ENCODE assay signal across 8 cellular contexts in the genomic region with DNA sequence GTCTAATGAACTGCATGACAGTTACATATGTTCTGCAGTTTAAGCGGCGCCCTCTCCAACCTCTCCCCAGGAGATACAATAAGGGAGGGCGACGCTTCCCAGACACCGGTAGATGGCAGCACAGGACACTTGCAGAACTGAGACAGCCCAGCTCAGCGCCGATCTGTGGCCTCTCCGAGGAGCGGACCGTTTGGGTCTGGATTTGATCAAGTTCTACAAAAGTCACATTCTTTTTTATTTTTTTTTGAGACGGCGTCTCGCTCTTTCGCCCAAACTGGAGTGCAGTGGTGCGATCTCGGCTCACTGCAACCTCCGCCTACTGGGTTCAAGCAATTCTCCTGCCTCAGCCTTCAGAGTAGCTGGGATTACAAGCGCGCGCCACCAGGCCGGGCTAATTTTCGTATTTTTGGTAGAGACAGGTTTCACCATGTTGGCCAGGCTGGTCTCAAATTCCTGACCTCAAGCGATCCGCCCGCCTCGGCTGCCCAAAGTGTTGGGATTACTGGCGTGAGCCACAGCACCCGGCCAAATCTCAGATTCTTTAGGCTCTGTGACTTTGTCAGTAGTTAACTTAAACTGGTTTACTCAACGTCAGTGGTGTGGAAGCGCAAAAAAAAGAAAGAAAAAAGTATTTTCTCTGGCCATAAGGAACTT. TPM values are rescaled to one million over a fixed set of nuclear protein-coding genes. Genes with fewer than 3 reads are reported as not detected.
DNase-seq lines count a peak whose midpoint lies in the region; ATAC-seq, FAIRE-seq and TF ChIP-seq lines count a peak whose summit lies in the region.

No MANE protein-coding gene starts in this region.

- no peaks in the 10 kb centered on the region for H3K36me3 Mint-ChIP-seq in activated B cell treated with CpG ODN at 0.5 μM for 24 hours (ENCODE audit: low read depth)
- peaks cover 7% of the 10 kb centered on the region for H3K36me3 Mint-ChIP-seq in central memory CD8-positive, alpha-beta T cell (ENCODE audit: insufficient read depth)

- H3K36me3 ChIP-seq in A673 (ENCODE audit: insufficient read depth, low read length, poor library complexity, severe bottlenecking): no peaks in the 10 kb centered on the region
- no peaks in the 10 kb centered on the region for H3K36me3 ChIP-seq in keratinocyte (ENCODE audit: control insufficient read depth in 2 of 2, extremely low read depth in 1 of 2, insufficient read depth in 2 of 2, low read length in 2 of 2)

- H3K27ac ChIP-seq in A673 (ENCODE audit: low read depth, low read length, poor library complexity, severe bottlenecking): no peak overlapping the region
- H3K27ac ChIP-seq in keratinocyte (ENCODE audit: control insufficient read depth, insufficient read depth, low read length): peak overlapping the region; percentile 49

- H3K4me3 ChIP-seq in A673 (ENCODE audit: low read depth, low read length, poor library complexity, severe bottlenecking) (peak overlapping the region; percentile 53), keratinocyte (ENCODE audit: control insufficient read depth in 2 of 3, extremely low read depth in 1 of 3, insufficient read depth in 2 of 3, low read depth in 1 of 3, low read length in 3 of 3) (peak overlapping the region in 2 of 3 experiments; percentile 82 to 84)

- dilution Hi-C loops in keratinocyte (cut with MboI; ENCODE audit: extremely low pct_ligation_motif_present, low sequenced_read_pairs): no loop called here

- intact Hi-C loops in A673 (cut with micrococcal nuclease; ENCODE audit: unreplicated experiment) (loop anchor here (1.0 to 10.0 kb wide), 7 partner anchors 142 to 540 kb away; partner anchors contain the start of genes CCDC107 and RMRP), activated B cell treated with CpG ODN at 0.5 μM for 24 hours (cut with micrococcal nuclease) (loop anchor here (1.0 to 10.0 kb wide), 17 partner anchors 14 to 1642 kb away; partner anchors contain the start of genes DNAJB5, FAM221B, NOL6 and PIGO)

- H3K9me3 Mint-ChIP-seq in activated B cell treated with CpG ODN at 0.5 μM for 24 hours: no peaks in the 10 kb centered on the region
- no peaks in the 10 kb centered on the region for H3K9me3 Mint-ChIP-seq in central memory CD8-positive, alpha-beta T cell

- peaks cover 16% of the 10 kb centered on the region for H3K79me2 ChIP-seq in keratinocyte (ENCODE audit: control insufficient read depth, insufficient read depth, low read length)

- no TSS peak for BruUV-seq in A673 (replicated peaks; lab: Mats Ljungman, UMichigan)

- H3K4me1 ChIP-seq in A673 (ENCODE audit: insufficient read depth, low read length, poor library complexity, severe bottlenecking): peaks cover 23% of the 10 kb centered on the region
- H3K4me1 ChIP-seq in keratinocyte (ENCODE audit: control insufficient read depth, extremely low read depth, insufficient read depth, low read length): peaks cover 28% of the 10 kb centered on the region

- peak; percentile 84 for FAIRE-seq in keratinocyte (lab: Jason Lieb, UNC)

- no peaks in the 10 kb centered on the region for H4K20me1 ChIP-seq in keratinocyte (ENCODE audit: control insufficient read depth, extremely low read depth, insufficient read depth, low read length)

- peaks cover 43% of the 10 kb centered on the region for H3K4me1 Mint-ChIP-seq in activated B cell treated with CpG ODN at 0.5 μM for 24 hours
- H3K4me1 Mint-ChIP-seq in central memory CD8-positive, alpha-beta T cell: peaks cover 39% of the 10 kb centered on the region

- H3K9me1 ChIP-seq in keratinocyte (ENCODE audit: control insufficient read depth, extremely low read depth, insufficient read depth, low read length): no peaks in the 10 kb centered on the region

- no peaks in the 10 kb centered on the region for H3K27me3 Mint-ChIP-seq in activated B cell treated with CpG ODN at 0.5 μM for 24 hours
- peaks cover 15% of the 10 kb centered on the region for H3K27me3 Mint-ChIP-seq in central memory CD8-positive, alpha-beta T cell

- peak overlapping the region; percentile 96 for H3K4me3 Mint-ChIP-seq in activated B cell treated with CpG ODN at 0.5 μM for 24 hours
- peak overlapping the region; percentile 88 for H3K4me3 Mint-ChIP-seq in central memory CD8-positive, alpha-beta T cell

- peak overlapping the region; percentile 92 for H2AFZ ChIP-seq in keratinocyte (ENCODE audit: control insufficient read depth, low read length)

- H3K27me3 ChIP-seq in A673 (replicated peaks; ENCODE audit: insufficient read depth, low read depth, low read length, poor library complexity) (no peaks in the 10 kb centered on the region), keratinocyte (ENCODE audit: control insufficient read depth, extremely low read depth, insufficient read depth, low read length) (no peaks in the 10 kb centered on the region)

- H3K9me3 ChIP-seq in A673 (ENCODE audit: low read depth, low read length, poor library complexity, severe bottlenecking): no peaks in the 10 kb centered on the region
- no peaks in the 10 kb centered on the region for H3K9me3 ChIP-seq in keratinocyte (ENCODE audit: control insufficient read depth, low read depth, low read length)

- DNase-seq in A673 (ENCODE audit: low spot score) (peak; percentile 95), NCI-H2227 (lab: John Stamatoyannopoulos, UW; ENCODE audit: unreplicated experiment) (peak; percentile 90), activated B cell treated with CpG ODN at 0.5 μM for 24 hours (peak; percentile 60), keratinocyte (ENCODE audit: low read depth, low spot score) (peak; percentile 67)
- peak; percentile 79 to 83 for DNase-seq in central memory CD8-positive, alpha-beta T cell (ENCODE audit: low spot score in 2 of 2)
- DNase-seq in stimulated activated CD4-positive, alpha-beta T cell treated with anti-CD3 and anti-CD28 coated beads, Interleukin-12 subunit alpha, Interleukin-12 subunit beta, amount 100 ng/mL, for 48 hours (ENCODE audit: low read depth in 2 of 3, low spot score in 1 of 3): peak; percentile 73 to 92 (median 78)

- peak; percentile 41 for ATAC-seq in GM18520 (IDR thresholded peaks at IDR 0.05; ENCODE audit: unreplicated experiment)
- peak; percentile 33 for ATAC-seq in HG03139 (IDR thresholded peaks at IDR 0.05; ENCODE audit: unreplicated experiment)
- ATAC-seq in activated B cell treated with CpG ODN at 0.5 μM for 24 hours (ENCODE audit: low read depth): peak; percentile 62
- peak; percentile 75 for ATAC-seq in central memory CD8-positive, alpha-beta T cell (replicated peaks; ENCODE audit: extremely low read depth, poor library complexity, severe bottlenecking)

- peak overlapping the region; percentile 94 for H3K27ac Mint-ChIP-seq in activated B cell treated with CpG ODN at 0.5 μM for 24 hours
- H3K27ac Mint-ChIP-seq in central memory CD8-positive, alpha-beta T cell (ENCODE audit: low read depth): peak overlapping the region; percentile 94

- peak overlapping the region; percentile 99 for H3K4me2 ChIP-seq in keratinocyte (ENCODE audit: control insufficient read depth, extremely low read depth, insufficient read depth, low read depth, low read length)

- H3K9ac ChIP-seq in keratinocyte (ENCODE audit: control insufficient read depth, extremely low read depth, insufficient read depth, low read length): peak overlapping the region; percentile 52

- CTCF ChIA-PET in A673 (lab: Charles Lee): interaction anchor here (0.6 to 1.3 kb wide), 4 partner anchors 142 to 437 kb away, joined by 3 to 17 read pairs (median 6); no protein-coding TSS in a partner anchor
- CTCF ChIA-PET in activated B cell treated with CpG ODN at 0.5 μM for 24 hours (lab: Charles Lee): interaction anchor here (0.6 to 6.8 kb wide), 15 partner anchors 36 to 483 kb away, joined by 3 to 37 read pairs (median 5); partner anchors contain the start of gene UNC13B

- POLR2A ChIA-PET in A673 (lab: Charles Lee; ENCODE audit: low non-redundant PET) (no interaction called here), activated B cell treated with CpG ODN at 0.5 μM for 24 hours (lab: Charles Lee) (interaction anchor here (0.8 to 3.9 kb wide), 4 partner anchors 14 to 487 kb away, joined by 3 to 47 read pairs (median 24); partner anchors contain the start of genes PIGO, STOML2 and VCP)

- TF ChIP-seq CTCF in A673 (conservative IDR thresholded peaks at IDR 0.05; ENCODE audit: low read depth, low read length): peak; percentile 91
- TF ChIP-seq CTCF in activated B cell treated with CpG ODN at 0.5 μM for 24 hours (IDR thresholded peaks at IDR 0.05): peak; percentile 71
- peak; percentile 93 to 97 (median 97) for TF ChIP-seq CTCF in keratinocyte (optimal IDR thresholded peaks at IDR 0.05 in 1 of 3, IDR thresholded peaks at IDR 0.05 in 1 of 3, conservative IDR thresholded peaks at IDR 0.05 in 1 of 3; ENCODE audit: extremely low read depth in 1 of 3, insufficient read depth in 2 of 3, low read length in 3 of 3)

RNA-seq across cellular contexts. Expression of gene ATOSB, which starts 1.4 kb away (rescaled TPM):
- total RNA-seq in A673 (2021): 7.4 and 8.3 TPM in 2 replicates
- total RNA-seq in activated B cell treated with CpG ODN at 0.5 μM for 24 hours: 6.8 and 7.2 TPM in 2 replicates
- 32.7 to 51.3 TPM (median 39.4 TPM) in 3 replicates for polyA plus RNA-seq in keratinocyte
- 6.2 TPM for polyA plus RNA-seq in keratinocyte (2011; ENCODE audit: low read depth)
- 43.2 and 52.8 TPM in 2 replicates for polyA plus RNA-seq in keratinocyte (2011; cell fraction: cytosol; rRNA removed)
- polyA plus RNA-seq in keratinocyte (2011; cell fraction: nucleus; rRNA removed): 67.9 and 80.4 TPM in 2 replicates
- polyA plus RNA-seq in keratinocyte (2012; ENCODE audit: low replicate concordance): 19.0 and 29.9 TPM in 2 replicates
- polyA minus RNA-seq in keratinocyte: 29.3 to 47.8 TPM (median 40.4 TPM) in 3 replicates
- 44.1 TPM for polyA minus RNA-seq in keratinocyte (2011; cell fraction: cytosol; rRNA and poly(A)+ RNA removed)
- polyA minus RNA-seq in keratinocyte (2011; cell fraction: nucleus; rRNA and poly(A)+ RNA removed): 30.5 and 37.5 TPM in 2 replicates

RNA-seq across cellular contexts. Expression of gene STOML2, which starts 14.1 kb away (rescaled TPM):
- 200 and 209 TPM in 2 replicates for total RNA-seq in A673 (2021)
- total RNA-seq in activated B cell treated with CpG ODN at 0.5 μM for 24 hours: 108 and 113 TPM in 2 replicates
- 149 to 174 TPM (median 154 TPM) in 3 replicates for polyA plus RNA-seq in keratinocyte
- 53.8 TPM for polyA plus RNA-seq in keratinocyte (2011; ENCODE audit: low read depth)
- polyA plus RNA-seq in keratinocyte (2011; cell fraction: cytosol; rRNA removed): 129 and 146 TPM in 2 replicates
- 70.7 and 85.4 TPM in 2 replicates for polyA plus RNA-seq in keratinocyte (2011; cell fraction: nucleus; rRNA removed)
- 109 and 138 TPM in 2 replicates for polyA plus RNA-seq in keratinocyte (2012; ENCODE audit: low replicate concordance)
- polyA minus RNA-seq in keratinocyte: 86.9 to 195 TPM (median 104 TPM) in 3 replicates
- 49.5 TPM for polyA minus RNA-seq in keratinocyte (2011; cell fraction: cytosol; rRNA and poly(A)+ RNA removed)
- polyA minus RNA-seq in keratinocyte (2011; cell fraction: nucleus; rRNA and poly(A)+ RNA removed): 10.3 and 18.0 TPM in 2 replicates

RNA-seq across cellular contexts. Expression of gene PIGO, which starts 20.6 kb away (rescaled TPM):
- total RNA-seq in A673 (2021) (32.9 and 34.3 TPM in 2 replicates), activated B cell treated with CpG ODN at 0.5 μM for 24 hours (30.4 and 34.1 TPM in 2 replicates)
- 18.6 to 27.0 TPM (median 20.7 TPM) in 3 replicates for polyA plus RNA-seq in keratinocyte
- polyA plus RNA-seq in keratinocyte (2011; ENCODE audit: low read depth): 7.3 TPM
- 6.6 and 8.7 TPM in 2 replicates for polyA plus RNA-seq in keratinocyte (2011; cell fraction: cytosol; rRNA removed)
- 40.9 and 44.2 TPM in 2 replicates for polyA plus RNA-seq in keratinocyte (2011; cell fraction: nucleus; rRNA removed)
- 12.0 and 19.7 TPM in 2 replicates for polyA plus RNA-seq in keratinocyte (2012; ENCODE audit: low replicate concordance)
- 27.8 to 50.9 TPM (median 29.3 TPM) in 3 replicates for polyA minus RNA-seq in keratinocyte
- polyA minus RNA-seq in keratinocyte (2011; cell fraction: cytosol; rRNA and poly(A)+ RNA removed): 8.1 TPM
- polyA minus RNA-seq in keratinocyte (2011; cell fraction: nucleus; rRNA and poly(A)+ RNA removed): 32.5 and 39.8 TPM in 2 replicates

RNA-seq across cellular contexts. Expression of gene FANCG, which starts 37.3 kb away (rescaled TPM):
- total RNA-seq in A673 (2021) (104 and 110 TPM in 2 replicates), activated B cell treated with CpG ODN at 0.5 μM for 24 hours (27.4 and 28.8 TPM in 2 replicates)
- 9.4 to 14.6 TPM (median 14.5 TPM) in 3 replicates for polyA plus RNA-seq in keratinocyte
- polyA plus RNA-seq in keratinocyte (2011; ENCODE audit: low read depth): 8.3 TPM
- polyA plus RNA-seq in keratinocyte (2011; cell fraction: cytosol; rRNA removed): 5.1 and 7.0 TPM in 2 replicates
- 27.6 and 30.3 TPM in 2 replicates for polyA plus RNA-seq in keratinocyte (2011; cell fraction: nucleus; rRNA removed)
- polyA plus RNA-seq in keratinocyte (2012; ENCODE audit: low replicate concordance): 10.5 and 16.2 TPM in 2 replicates
- polyA minus RNA-seq in keratinocyte: 5.7 to 16.3 TPM (median 16.1 TPM) in 3 replicates
- polyA minus RNA-seq in keratinocyte (2011; cell fraction: cytosol; rRNA and poly(A)+ RNA removed): 4.0 TPM
- 7.4 and 11.3 TPM in 2 replicates for polyA minus RNA-seq in keratinocyte (2011; cell fraction: nucleus; rRNA and poly(A)+ RNA removed)

RNA-seq across cellular contexts. Expression of gene VCP, which starts 44.6 kb away (rescaled TPM):
- total RNA-seq in A673 (2021) (625 and 643 TPM in 2 replicates), activated B cell treated with CpG ODN at 0.5 μM for 24 hours (274 and 296 TPM in 2 replicates)
- 339 to 414 TPM (median 356 TPM) in 3 replicates for polyA plus RNA-seq in keratinocyte
- 109 TPM for polyA plus RNA-seq in keratinocyte (2011; ENCODE audit: low read depth)
- 235 and 294 TPM in 2 replicates for polyA plus RNA-seq in keratinocyte (2011; cell fraction: cytosol; rRNA removed)
- 447 and 511 TPM in 2 replicates for polyA plus RNA-seq in keratinocyte (2011; cell fraction: nucleus; rRNA removed)
- polyA plus RNA-seq in keratinocyte (2012; ENCODE audit: low replicate concordance): 197 and 386 TPM in 2 replicates
- polyA minus RNA-seq in keratinocyte: 460 to 537 TPM (median 484 TPM) in 3 replicates
- 296 TPM for polyA minus RNA-seq in keratinocyte (2011; cell fraction: cytosol; rRNA and poly(A)+ RNA removed)
- polyA minus RNA-seq in keratinocyte (2011; cell fraction: nucleus; rRNA and poly(A)+ RNA removed): 417 and 614 TPM in 2 replicates
